11 cellular contexts compared by ENCODE assay signal in genomic region chr10:77264107-77264506, GRCh38.
A peak's percentile ranks its signal among the peaks of the same experiment; 100 is the strongest.
DNase-seq lines count a peak whose midpoint lies in the region; ATAC-seq and TF ChIP-seq lines count a peak whose summit lies in the region.
"Had no signal": no experiment of that assay in that cellular context is flagged by ENCODE, and none has a peak within 500 bp of the region (broad histone marks: within the 10 kb centered on the region; RNA-seq: fewer than 3 reads in every experiment).

No MANE protein-coding gene starts in this region.

- no peak overlapping the region for H3K4me3 Mint-ChIP-seq in activated T-cell treated with anti-CD3 and anti-CD28 coated beads, Interleukin-2, amount 50 U/mL, for 4 hours
- H3K4me3 Mint-ChIP-seq in CD4-positive, alpha-beta T cell = no peak overlapping the region

- H3K4me1 Mint-ChIP-seq in activated T-cell treated with anti-CD3 and anti-CD28 coated beads, Interleukin-2, amount 50 U/mL, for 4 hours (ENCODE audit: low read depth) = peaks cover 13% of the 10 kb centered on the region
- H3K4me1 Mint-ChIP-seq in CD4-positive, alpha-beta T cell (ENCODE audit: low read depth) = peaks cover 11% of the 10 kb centered on the region

- no peaks in the 10 kb centered on the region for H3K9me3 Mint-ChIP-seq in activated T-cell treated with anti-CD3 and anti-CD28 coated beads, Interleukin-2, amount 50 U/mL, for 4 hours
- no peaks in the 10 kb centered on the region for H3K9me3 Mint-ChIP-seq in CD4-positive, alpha-beta T cell

- no peaks in the 10 kb centered on the region for H3K9me3 ChIP-seq in thymus (ENCODE audit: control insufficient read depth)
- no peaks in the 10 kb centered on the region for H3K9me3 ChIP-seq in CD4-positive, alpha-beta T cell (ENCODE audit: control insufficient read depth, low read length)
- H3K9me3 ChIP-seq: prostate gland had no signal

- CTCF ChIA-PET in CD4-positive, alpha-beta T cell (lab: Charles Lee) = no interaction called here
- CTCF ChIA-PET in RWPE1 (lab: Yijun Ruan, JAX) = interaction anchor here (0.6 to 1.2 kb wide), 2 partner anchors 13 to 136 kb away, joined by 3 read pairs; no protein-coding TSS in a partner anchor

- no peak for DNase-seq in activated T-cell treated with anti-CD3 and anti-CD28 coated beads, Interleukin-2, amount 50 U/mL, for 4 hours
- no peak for DNase-seq in activated T-cell treated with anti-CD3 and anti-CD28 coated beads, Interleukin-2, amount 50 U/mL, for 48 hours
- DNase-seq in UCSD-AML1 (lab: John Stamatoyannopoulos, UW; ENCODE audit: unreplicated experiment) = peak; percentile 15
- DNase-seq in CD4-positive, alpha-beta T cell = no peak
- DNase-seq in foreskin keratinocyte = no peak
- no peak for DNase-seq in RWPE1 (ENCODE audit: low spot score)
- DNase-seq: NCI-H1092, WERI-Rb-1 had no signal

- 11% methylated on average over 4 of the region's 4 CpGs for WGBS in thymus

- H3K36me3 Mint-ChIP-seq in activated T-cell treated with anti-CD3 and anti-CD28 coated beads, Interleukin-2, amount 50 U/mL, for 4 hours (ENCODE audit: insufficient read depth) = no peaks in the 10 kb centered on the region
- no peaks in the 10 kb centered on the region for H3K36me3 Mint-ChIP-seq in CD4-positive, alpha-beta T cell (ENCODE audit: low read depth)

- H3K27me3 ChIP-seq in thymus (ENCODE audit: control insufficient read depth, insufficient read depth) (no peaks in the 10 kb centered on the region), foreskin keratinocyte (peaks cover 15% of the 10 kb centered on the region)
- H3K27me3 ChIP-seq in CD4-positive, alpha-beta T cell (ENCODE audit: control insufficient read depth, insufficient read depth, low read length) = no peaks in the 10 kb centered on the region

- intact Hi-C loops in CD4-positive, alpha-beta T cell (cut with DNase I, micrococcal nuclease) = no loop called here

- no peak overlapping the region for H3K27ac Mint-ChIP-seq in CD4-positive, alpha-beta T cell

- H3K27ac ChIP-seq in thymus (ENCODE audit: low read depth) = peak overlapping the region; percentile 22
- H3K27ac ChIP-seq in CD4-positive, alpha-beta T cell (ENCODE audit: low read depth, low read length) = no peak overlapping the region
- no peak overlapping the region for H3K27ac ChIP-seq in foreskin keratinocyte
- H3K27ac ChIP-seq in RWPE1 = no peak overlapping the region
- H3K27ac ChIP-seq: prostate gland, WERI-Rb-1 had no signal

- no peak overlapping the region for H3K4me3 ChIP-seq in thymus (ENCODE audit: low read length)
- H3K4me3 ChIP-seq: prostate gland had no signal

- peak; percentile 43 to 62 for ATAC-seq in activated T-cell treated with anti-CD3 and anti-CD28 coated beads, Interleukin-2, amount 50 U/mL, for 4 hours
- ATAC-seq in HG03060 (IDR thresholded peaks at IDR 0.05; ENCODE audit: low read depth, unreplicated experiment) (peak; percentile 52), foreskin keratinocyte (no peak)
- no peak for ATAC-seq in CD4-positive, alpha-beta T cell (ENCODE audit: poor library complexity)

- POLR2A ChIA-PET in CD4-positive, alpha-beta T cell (lab: Charles Lee) = interaction anchor here (0.7 kb wide), 1 partner anchor 23 kb away, joined by 3 read pairs; no protein-coding TSS in a partner anchor
- POLR2A ChIA-PET in RWPE1 (lab: Yijun Ruan, JAX; ENCODE audit: low non-redundant PET) = no interaction called here

- H3K4me1 ChIP-seq in thymus (ENCODE audit: control insufficient read depth, insufficient read depth, low read length) (peaks cover 8% of the 10 kb centered on the region), foreskin keratinocyte (no peaks in the 10 kb centered on the region)
- H3K4me1 ChIP-seq: prostate gland had no signal

- no peaks in the 10 kb centered on the region for H3K36me3 ChIP-seq in thymus (ENCODE audit: control insufficient read depth, insufficient read depth)
- H3K36me3 ChIP-seq: prostate gland, WERI-Rb-1 had no signal

- no peaks in the 10 kb centered on the region for H3K27me3 Mint-ChIP-seq in activated T-cell treated with anti-CD3 and anti-CD28 coated beads, Interleukin-2, amount 50 U/mL, for 4 hours (ENCODE audit: low read depth)
- peaks cover 5% of the 10 kb centered on the region for H3K27me3 Mint-ChIP-seq in CD4-positive, alpha-beta T cell

- no peak for TF ChIP-seq CTCF in CD4-positive, alpha-beta T cell (IDR thresholded peaks at IDR 0.05)
- TF ChIP-seq CTCF in foreskin keratinocyte (conservative IDR thresholded peaks at IDR 0.05) = no peak
- TF ChIP-seq CTCF in RWPE1 (conservative IDR thresholded peaks at IDR 0.05; ENCODE audit: low read depth) = no peak

Comparison
In these comparisons a context has a peak if more than half of its experiments do, and no peak if none do; other contexts are left out.
1. ATAC-seq: peak in activated T-cell treated with anti-CD3 and anti-CD28 coated beads, Interleukin-2, amount 50 U/mL, for 4 hours (2 of 2) and HG03060 (single experiment); none in CD4-positive, alpha-beta T cell (single experiment) and foreskin keratinocyte (single experiment).